14 cellular contexts compared by ENCODE assay signal in genomic region chr4:114383721-114384120, GRCh38.
DNase-seq lines count a peak whose midpoint lies in the region; ATAC-seq and TF ChIP-seq lines count a peak whose summit lies in the region.
"Had no signal": no experiment of that assay in that cellular context is flagged by ENCODE, and none has a peak within 500 bp of the region (broad histone marks: within the 10 kb centered on the region; RNA-seq: fewer than 3 reads in every experiment).

No MANE protein-coding gene starts in this region.

- H3K9me2 ChIP-seq in HCT116 (ENCODE audit: insufficient read depth): no peaks in the 10 kb centered on the region
- H3K9me2 ChIP-seq in Karpas-422 (replicated peaks; ENCODE audit: insufficient read depth, low read length): no peaks in the 10 kb centered on the region

- no peaks in the 10 kb centered on the region for H3K9me3 ChIP-seq in HCT116 (ENCODE audit: control insufficient read depth in 1 of 2, insufficient read depth in 1 of 2, low read depth in 1 of 2, low read length in 2 of 2)
- no peaks in the 10 kb centered on the region for H3K9me3 ChIP-seq in Karpas-422 (ENCODE audit: low read length)
- H3K9me3 ChIP-seq in spleen: no peaks in the 10 kb centered on the region
- H3K9me3 ChIP-seq: BLaER1, Peyer's patch had no signal

- H3K27me3 ChIP-seq in ACC112 (ENCODE audit: insufficient read depth, low read length) (peaks cover 10% of the 10 kb centered on the region), HCT116 (ENCODE audit: insufficient read depth, low read length) (no peaks in the 10 kb centered on the region), Karpas-422 (ENCODE audit: low read length) (no peaks in the 10 kb centered on the region), spleen (replicated peaks in 1 of 7) (no peaks in the 10 kb centered on the region)
- H3K27me3 ChIP-seq: BLaER1, Peyer's patch had no signal

- no peak for TF ChIP-seq RAD21 in HCT116 (IDR thresholded peaks at IDR 0.05; ENCODE audit: low read depth)

- WGBS in spleen, 5 donors: 56 to 74% (median 64%) methylated on average over 1 of the region's 1 CpG

- no peak overlapping the region for H3K27ac ChIP-seq in ACC112 (ENCODE audit: low read depth, low read length)
- no peak overlapping the region for H3K27ac ChIP-seq in HCT116 (ENCODE audit: low read depth, low read length)
- no peak overlapping the region for H3K27ac ChIP-seq in Karpas-422 (ENCODE audit: low read length)
- no peak overlapping the region for H3K27ac ChIP-seq in spleen
- H3K27ac ChIP-seq: BLaER1, Peyer's patch had no signal

- no peaks in the 10 kb centered on the region for H4K20me1 ChIP-seq in HCT116 (ENCODE audit: insufficient read depth)
- no peaks in the 10 kb centered on the region for H4K20me1 ChIP-seq in Karpas-422 (ENCODE audit: insufficient read depth, low read depth, low read length)
- H4K20me1 ChIP-seq: BLaER1 had no signal

- RAD21 ChIA-PET in HCT116 (lab: Charles Lee; ENCODE audit: low non-redundant PET in 1 of 2, low total read pairs in 2 of 2, uncharacterized antibody in 2 of 2, unreplicated experiment in 2 of 2): no interaction called here

- H3K79me2 ChIP-seq in ACC112 (ENCODE audit: control insufficient read depth, insufficient read depth, low read length, unreplicated experiment) (no peaks in the 10 kb centered on the region), HCT116 (ENCODE audit: insufficient read depth, low read length) (no peaks in the 10 kb centered on the region), Karpas-422 (ENCODE audit: low read length) (no peaks in the 10 kb centered on the region)

- H3K36me3 ChIP-seq in ACC112 (ENCODE audit: insufficient read depth, low read length) (no peaks in the 10 kb centered on the region), HCT116 (ENCODE audit: control insufficient read depth in 1 of 2, insufficient read depth in 2 of 2, low read length in 2 of 2) (no peaks in the 10 kb centered on the region), Karpas-422 (ENCODE audit: insufficient read depth, low read length) (no peaks in the 10 kb centered on the region), spleen (no peaks in the 10 kb centered on the region)
- H3K36me3 ChIP-seq: BLaER1, Peyer's patch had no signal

- no TSS peak for BruUV-seq in HCT116 (replicated peaks; lab: Mats Ljungman, UMichigan)

- H2AFZ ChIP-seq in ACC112 (ENCODE audit: low read length, unreplicated experiment) (peak overlapping the region; percentile 32), HCT116 (ENCODE audit: low read depth, low read length, poor library complexity, severe bottlenecking) (peak overlapping the region; percentile 84), Karpas-422 (ENCODE audit: low read length) (no peak overlapping the region)

- H3K4me1 ChIP-seq in ACC112 (ENCODE audit: control insufficient read depth, insufficient read depth, low read length, unreplicated experiment) (peaks cover 14% of the 10 kb centered on the region), HCT116 (ENCODE audit: control insufficient read depth in 1 of 2, insufficient read depth in 2 of 2, low read length in 2 of 2) (peaks cover 0 to 13% of the 10 kb centered on the region in 2 experiments; a peak in 2 of 4 replicates), Karpas-422 (ENCODE audit: low read length) (no peaks in the 10 kb centered on the region), spleen (no peaks in the 10 kb centered on the region)
- H3K4me1 ChIP-seq: BLaER1, Peyer's patch had no signal

- TF ChIP-seq CTCF in HCT116 (IDR thresholded peaks at IDR 0.05 in 2 of 3, conservative IDR thresholded peaks at IDR 0.05 in 1 of 3; ENCODE audit: borderline replicate concordance in 1 of 3, insufficient read depth in 1 of 3, low read depth in 2 of 3, low read length in 2 of 3) (no peak), astrocyte of the cerebellum (IDR thresholded peaks at IDR 0.05; ENCODE audit: low read depth, low read length, missing control alignments) (no peak), spleen (IDR thresholded peaks at IDR 0.05 in 8 of 11, conservative IDR thresholded peaks at IDR 0.05 in 3 of 11) (no peak)

- no peak overlapping the region for H3K4me3 ChIP-seq in ACC112 (ENCODE audit: low read depth, low read length)
- no peak overlapping the region for H3K4me3 ChIP-seq in HCT116 (replicated peaks in 1 of 2; ENCODE audit: low read depth in 1 of 2, low read length in 2 of 2)
- no peak overlapping the region for H3K4me3 ChIP-seq in astrocyte of the cerebellum (ENCODE audit: low read depth, low read length)
- H3K4me3 ChIP-seq in Karpas-422 (ENCODE audit: low read length): no peak overlapping the region
- H3K4me3 ChIP-seq in spleen: no peak overlapping the region
- H3K4me3 ChIP-seq: BLaER1, Peyer's patch had no signal

- intact Hi-C loops in HCT116 (cut with micrococcal nuclease) (loop anchor here (2.0 to 10.0 kb wide), 7 partner anchors 431 to 1619 kb away; no protein-coding TSS in a partner anchor), spleen (cut with DNase I; ENCODE audit: low total_unique reads) (no loop called here)

- H3K4me2 ChIP-seq in HCT116 (ENCODE audit: low read length): peak overlapping the region; percentile 26
- no peak overlapping the region for H3K4me2 ChIP-seq in Karpas-422 (ENCODE audit: low read depth, low read length, poor library complexity, severe bottlenecking)
- H3K4me2 ChIP-seq: BLaER1 had no signal

- ATAC-seq in HCT116 (peak; percentile 66), GM18517 (IDR thresholded peaks at IDR 0.05; ENCODE audit: unreplicated experiment) (no peak)

- DNase-seq in HCT116 (ENCODE audit: low read depth, low spot score) (peak; percentile 34), astrocyte of the cerebellum (ENCODE audit: low read depth) (peak; percentile 87), inferior parietal cortex (ENCODE audit: extremely low spot score) (peak; percentile 23), Karpas-422 (no peak), NCI-H2029 treated with DMSO at 0.1 percent for 48 hours (lab: John Stamatoyannopoulos, UW) (no peak), spleen (no peak)
- DNase-seq: activated T-cell treated with anti-CD3 and anti-CD28 coated beads for 4 hours; left cardiac atrium; NCI-H2107; Peyer's patch; stimulated activated CD4-positive, alpha-beta T cell treated with anti-CD3 and anti-CD28 coated beads, Interleukin-4, amount 100 ng/mL, for 1 hour had no signal

- H3K9ac ChIP-seq in HCT116 (ENCODE audit: low read length) (no peak overlapping the region), Karpas-422 (ENCODE audit: low read length) (no peak overlapping the region)
- H3K9ac ChIP-seq: BLaER1 had no signal

- no peak for TF ChIP-seq POLR2A in HCT116 (IDR thresholded peaks at IDR 0.05; ENCODE audit: borderline replicate concordance, extremely low read depth, insufficient read depth, insufficient read length)
- TF ChIP-seq POLR2A in spleen (IDR thresholded peaks at IDR 0.05): no peak

- in situ Hi-C loops in astrocyte of the cerebellum (cut with HindIII; ENCODE audit: low sequenced_read_pairs): no loop called here

- CTCF ChIA-PET in HCT116 (lab: Charles Lee): interaction anchor here (1.1 to 2.8 kb wide), 4 partner anchors 311 to 1278 kb away, joined by 4 to 12 read pairs (median 8); no protein-coding TSS in a partner anchor

- POLR2A ChIA-PET in HCT116 (lab: Charles Lee): no interaction called here

TF ChIP-seq in HCT116, 20 proteins besides CTCF, POLR2A, EP300 and RAD21:
- no peak for TF ChIP-seq ELF1 (IDR thresholded peaks at IDR 0.05; ENCODE audit: borderline replicate concordance, low read depth)
- no peak for TF ChIP-seq SP1 (IDR thresholded peaks at IDR 0.05; ENCODE audit: low read depth)
- no peak for TF ChIP-seq ZFX (IDR thresholded peaks at IDR 0.05)
- TF ChIP-seq SRF (IDR thresholded peaks at IDR 0.05; ENCODE audit: low read depth): no peak
- peak; percentile 18; the same call in 1 of the 2 replicates for TF ChIP-seq FOSL1 (IDR thresholded peaks at IDR 0.05; ENCODE audit: low read depth)
- peak; percentile 15 for TF ChIP-seq TCF7L2 (IDR thresholded peaks at IDR 0.05; ENCODE audit: borderline replicate concordance, extremely low read depth, insufficient read depth, insufficient read length)
- no peak for TF ChIP-seq EGR1 (IDR thresholded peaks at IDR 0.05; ENCODE audit: low read depth)

Comparison
In these comparisons a context has a peak if more than half of its experiments do, and no peak if none do; other contexts are left out.
1. DNase-seq: peak in HCT116 (single experiment), astrocyte of the cerebellum (single experiment) and inferior parietal cortex (single experiment); none in Karpas-422 (single experiment), NCI-H2029 treated with DMSO at 0.1 percent for 48 hours (single experiment) and spleen (single experiment).